In genomic region chr17:80151333-80151732, GRCh38 we compare ENCODE assay signal across 20 cellular contexts.
DNase-seq lines count a peak whose midpoint lies in the region; ATAC-seq, FAIRE-seq and TF ChIP-seq lines count a peak whose summit lies in the region.
"Had no signal": no experiment of that assay in that cellular context is flagged by ENCODE, and none has a peak within 500 bp of the region (broad histone marks: within the 10 kb centered on the region; RNA-seq: fewer than 3 reads in every experiment).

No MANE protein-coding gene starts in this region.

- H3K27me3 ChIP-seq in OCI-LY1 (ENCODE audit: insufficient read depth, low read length): no peaks in the 10 kb centered on the region
- no peaks in the 10 kb centered on the region for H3K27me3 ChIP-seq in neutrophil
- H3K27me3 ChIP-seq: SJCRH30 had no signal

- H2AFZ ChIP-seq in OCI-LY1 (ENCODE audit: low read length): no peak overlapping the region

- H3K27ac ChIP-seq in OCI-LY1 (ENCODE audit: low read depth, low read length, poor library complexity, severe bottlenecking): peak overlapping the region; percentile 100
- H3K27ac ChIP-seq in neutrophil: peak overlapping the region; percentile 76
- H3K27ac ChIP-seq: C4-2B, psoas muscle, SJCRH30 had no signal

- peaks cover 16% of the 10 kb centered on the region for H3F3A ChIP-seq in OCI-LY1 (ENCODE audit: insufficient read depth, low read length)

- H3K9me3 ChIP-seq in OCI-LY1 (ENCODE audit: low read length) (peaks cover 5% of the 10 kb centered on the region; the same call in 1 of the 2 replicates), neutrophil (peaks cover 6% of the 10 kb centered on the region)
- H3K9me3 ChIP-seq: psoas muscle had no signal

- no peaks in the 10 kb centered on the region for H3K9me2 ChIP-seq in OCI-LY1 (ENCODE audit: low read depth, low read length)

- H3K4me2 ChIP-seq in OCI-LY1 (ENCODE audit: low read length): peak overlapping the region; percentile 74

- no peak for FAIRE-seq in D721Med (lab: Jason Lieb, UNC)

- DNase-seq in AG10803 (ENCODE audit: low read depth) (peak; percentile 74), dedifferentiated amniotic fluid mesenchymal stem cell (ENCODE audit: extremely low spot score) (peak; percentile 69), NCI-H187 (lab: John Stamatoyannopoulos, UW) (no peak), D721Med (ENCODE audit: insufficient read length, low spot score) (no peak), SHP77 (lab: John Stamatoyannopoulos, UW) (no peak)
- DNase-seq: activated CD8-positive, alpha-beta memory T cell treated with anti-CD3 and anti-CD28 coated beads, Interleukin-2, amount 50 U/mL, for 4 hours; activated naive CD8-positive, alpha-beta T cell treated with anti-CD3 and anti-CD28 coated beads, Interleukin-2, amount 50 U/mL, for 24 hours; effector CD8-positive, alpha-beta T cell; NCI-H1436 treated with DMSO at 0.1 percent for 48 hours; NCI-H69; psoas muscle; stimulated activated CD4-positive, alpha-beta T cell treated with anti-CD3 and anti-CD28 coated beads, Interleukin-4, amount 100 ng/mL, for 1 hour; stimulated activated naive CD4-positive, alpha-beta T cell treated with Interleukin-2 at 50 U/mL for 16 hours had no signal

- peak overlapping the region; percentile 77 for H3K9ac ChIP-seq in OCI-LY1 (ENCODE audit: low read length)

- H3K4me1 ChIP-seq in OCI-LY1 (ENCODE audit: insufficient read depth, low read length, severe bottlenecking) (peaks cover 48% of the 10 kb centered on the region), neutrophil (ENCODE audit: control insufficient read depth in 1 of 2, insufficient read depth in 1 of 2, low read depth in 1 of 2, low read length in 1 of 2) (peaks cover 35 to 48% of the 10 kb centered on the region in 2 experiments)

- no peak for TF ChIP-seq CTCF in AG10803 (conservative IDR thresholded peaks at IDR 0.05; ENCODE audit: low read length)
- TF ChIP-seq CTCF in OCI-LY1 (IDR thresholded peaks at IDR 0.05; ENCODE audit: low read length): no peak
- no peak for TF ChIP-seq CTCF in neutrophil (IDR thresholded peaks at IDR 0.05)
- TF ChIP-seq CTCF in D721Med (IDR thresholded peaks at IDR 0.05; ENCODE audit: insufficient read depth, missing control alignments): no peak

- H3K36me3 ChIP-seq in OCI-LY1 (ENCODE audit: insufficient read depth, low read length) (no peaks in the 10 kb centered on the region; the same call in 1 of the 2 replicates), neutrophil (no peaks in the 10 kb centered on the region)
- H3K36me3 ChIP-seq: HAP-1, SJCRH30 had no signal

- peaks cover 4% of the 10 kb centered on the region for H3K79me2 ChIP-seq in OCI-LY1 (ENCODE audit: insufficient read depth, low read length)

- no peak overlapping the region for H3K4me3 ChIP-seq in AG10803 (ENCODE audit: low read length)
- peak overlapping the region; percentile 54 for H3K4me3 ChIP-seq in OCI-LY1 (ENCODE audit: low read depth, low read length, poor library complexity, severe bottlenecking)
- no peak overlapping the region for H3K4me3 ChIP-seq in neutrophil (ENCODE audit: low read depth in 1 of 2, low read length in 1 of 2)
- H3K4me3 ChIP-seq: HAP-1, psoas muscle, SJCRH30 had no signal

- no peak for ATAC-seq in HG03469 (IDR thresholded peaks at IDR 0.05; ENCODE audit: unreplicated experiment)
- ATAC-seq: activated naive CD8-positive, alpha-beta T cell treated with anti-CD3 and anti-CD28 coated beads, Interleukin-2, amount 50 U/mL, for 24 hours; psoas muscle; WTC11 had no signal

- H4K20me1 ChIP-seq in OCI-LY1 (ENCODE audit: insufficient read depth, low read length): no peaks in the 10 kb centered on the region

Comparison
In these comparisons a context has a peak if more than half of its experiments do, and no peak if none do; other contexts are left out.
1. DNase-seq: peak in AG10803 (single experiment) and dedifferentiated amniotic fluid mesenchymal stem cell (single experiment); none in NCI-H187 (0 of 2), D721Med (single experiment) and SHP77 (0 of 2).